Comparison of ENCODE assay signal across 16 cellular contexts in genomic region chr2:75503048-75503607, GRCh38. TPM values are rescaled to one million over a fixed set of nuclear protein-coding genes. Genes with fewer than 3 reads are reported as not detected.
A peak's percentile ranks its signal among the peaks of the same experiment; 100 is the strongest.
DNase-seq lines count a peak whose midpoint lies in the region; ATAC-seq and TF ChIP-seq lines count a peak whose summit lies in the region.
"Had no signal": no experiment of that assay in that cellular context is flagged by ENCODE, and none has a peak within 500 bp of the region (broad histone marks: within the 10 kb centered on the region; RNA-seq: fewer than 3 reads in every experiment).

No MANE protein-coding gene starts in this region.

- peaks cover 17% of the 10 kb centered on the region for H3K36me3 Mint-ChIP-seq in endothelial cell (ENCODE audit: low read depth, unreplicated experiment)

- peak overlapping the region; percentile 47 for H3K27ac ChIP-seq in mesodermal cell (ENCODE audit: low read depth, low read length, severe bottlenecking)
- H3K27ac ChIP-seq: thoracic aorta had no signal

- no peaks in the 10 kb centered on the region for H3K27me3 Mint-ChIP-seq in endothelial cell (ENCODE audit: unreplicated experiment)

- H3K4me1 Mint-ChIP-seq in endothelial cell (ENCODE audit: unreplicated experiment), result peaks cover 59% of the 10 kb centered on the region

- no peak for TF ChIP-seq CTCF in endothelial cell (IDR thresholded peaks at IDR 0.05; ENCODE audit: unreplicated experiment)

- ATAC-seq in HG02763 (IDR thresholded peaks at IDR 0.05; ENCODE audit: unreplicated experiment) (no peak), HG02571 (IDR thresholded peaks at IDR 0.05; ENCODE audit: unreplicated experiment) (no peak), GM19328 (IDR thresholded peaks at IDR 0.05; ENCODE audit: unreplicated experiment) (no peak)

- H3K4me3 ChIP-seq in mesodermal cell (ENCODE audit: extremely low read depth, insufficient read depth, low read length, poor library complexity, severe bottlenecking), result no peak overlapping the region
- H3K4me3 ChIP-seq: thoracic aorta had no signal

- peak; percentile 95 for DNase-seq in EH (ENCODE audit: low read depth)
- peak; percentile 48 for DNase-seq in NCI-H748 (lab: John Stamatoyannopoulos, UW; ENCODE audit: unreplicated experiment)
- DNase-seq in endothelial cell (ENCODE audit: low spot score), result peak; percentile 35
- no peak for DNase-seq in mesenteric fat pad (ENCODE audit: low spot score)
- DNase-seq: Caco-2; central memory CD4-positive, alpha-beta T cell; hypothalamus; NCI-H524; stimulated activated CD4-positive, alpha-beta T cell treated with anti-CD3 and anti-CD28 coated beads, Interleukin-4, amount 100 ng/mL, for 4 hours had no signal

- peak overlapping the region; percentile 65 for H3K4me3 Mint-ChIP-seq in endothelial cell (ENCODE audit: unreplicated experiment)
- H3K4me3 Mint-ChIP-seq: neural crest cell had no signal

- peak overlapping the region; percentile 98 for H3K27ac Mint-ChIP-seq in endothelial cell (ENCODE audit: unreplicated experiment)

- H3K36me3 ChIP-seq in mesodermal cell (ENCODE audit: control insufficient read depth, insufficient read depth, low read length), result no peaks in the 10 kb centered on the region
- H3K36me3 ChIP-seq: thoracic aorta had no signal

- no peaks in the 10 kb centered on the region for H3K9me3 ChIP-seq in mesodermal cell (ENCODE audit: control insufficient read depth, low read length)
- H3K9me3 ChIP-seq: Caco-2, thoracic aorta had no signal

- peaks cover 5% of the 10 kb centered on the region for H3K4me1 ChIP-seq in mesodermal cell (ENCODE audit: control insufficient read depth, insufficient read depth, low read length, poor library complexity, severe bottlenecking)
- H3K4me1 ChIP-seq: Caco-2 had no signal

- 76 to 88% methylated on average over 1 to 2 of the region's 2 CpGs for WGBS in mesodermal cell (ENCODE audit: insufficient coverage in 2 of 2), 2 experiments

- no peaks in the 10 kb centered on the region for H3K9me3 Mint-ChIP-seq in endothelial cell (ENCODE audit: unreplicated experiment)
- H3K9me3 Mint-ChIP-seq: neural crest cell had no signal

RNA-seq across cellular contexts. Expression of gene EVA1A, which starts 57.6 kb away (rescaled TPM):
- total RNA-seq in endothelial cell (ENCODE audit: unreplicated experiment) (19.9 TPM), mesenteric fat pad (0.71 TPM)
- polyA plus RNA-seq in mesodermal cell (2013, experiment 1 of 2), result 10.6 TPM
- polyA plus RNA-seq in mesodermal cell (2013, experiment 2 of 2), result 11.1 TPM
- total RNA-seq: T-helper 2 cell treated with Interferon-gamma antibody and Interleukin-4, amounts not matched to agents 100 ng/mL and 5 ng/mL, for 36 hours had no signal

Comparison
In these comparisons a context has a peak if more than half of its experiments do, and no peak if none do; other contexts are left out.
1. RNA of gene EVA1A, which starts 57.6 kb away (total RNA-seq): 19.9 TPM in endothelial cell (single experiment); 0.71 TPM in mesenteric fat pad (single experiment); every median in the first group is over 10 times any median in the second.